Comparison of ENCODE assay signal across 20 cellular contexts in the genomic region with DNA sequence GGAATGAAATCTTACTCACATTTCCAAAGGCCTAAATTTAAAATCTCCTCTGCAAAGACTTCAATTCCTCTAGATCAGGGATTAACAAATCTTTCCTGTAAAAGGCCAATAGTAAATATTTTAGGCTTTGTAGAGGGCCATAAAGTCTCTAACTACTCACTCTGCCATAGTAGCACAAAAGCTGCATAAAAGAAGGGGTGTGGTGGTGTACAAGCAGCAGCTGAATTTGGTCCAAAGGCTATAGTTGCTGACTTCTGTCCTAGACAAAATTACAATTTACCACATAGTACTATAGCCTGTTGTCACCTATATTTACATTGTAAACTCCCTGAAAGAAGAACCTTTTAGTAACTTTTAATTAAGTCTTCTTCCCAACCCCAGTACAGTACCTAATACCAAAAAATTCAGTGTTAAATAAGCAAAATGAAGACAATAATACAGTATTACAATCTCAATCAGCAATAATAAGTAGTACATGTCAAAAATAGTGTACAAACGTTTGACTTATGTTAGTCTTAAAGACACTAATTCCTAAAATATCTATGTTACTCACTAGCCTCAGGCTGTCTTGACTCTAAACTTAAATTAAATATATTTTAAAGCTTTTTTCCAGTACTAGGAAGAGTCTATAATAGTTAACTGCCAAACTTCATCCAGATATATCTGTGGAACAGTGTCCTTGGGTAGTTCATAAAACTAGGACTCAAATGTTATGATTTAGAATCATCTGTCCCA.
"Had no signal": no experiment of that assay in that cellular context is flagged by ENCODE, and none has a peak within 500 bp of the region (broad histone marks: within the 10 kb centered on the region; RNA-seq: fewer than 3 reads in every experiment).

No MANE protein-coding gene starts in this region.

- FAIRE-seq: astrocyte had no signal

- H3K27ac ChIP-seq: hepatocyte, left ventricle myocardium inferior, sigmoid colon, upper lobe of right lung had no signal

- H3K4me1 ChIP-seq: upper lobe of right lung had no signal

- H2AFZ ChIP-seq: hepatocyte had no signal

- ATAC-seq: activated CD8-positive, alpha-beta T cell treated with anti-CD3 and anti-CD28 coated beads, Interleukin-2, amount 10 ng/mL, durations not matched to agents 7 days and 5 days; natural killer cell; upper lobe of right lung had no signal

- H3K9me3 ChIP-seq: left ventricle myocardium inferior, sigmoid colon, upper lobe of right lung had no signal

- H3K4me3 ChIP-seq: hepatocyte, left ventricle myocardium inferior, sigmoid colon, upper lobe of right lung had no signal

- H3K4me2 ChIP-seq: hepatocyte had no signal

- H3K27me3 ChIP-seq: hepatocyte, sigmoid colon, upper lobe of right lung had no signal

- DNase-seq: activated CD4-positive, alpha-beta T cell treated with anti-CD3 and anti-CD28 coated beads for 1 hour; activated CD4-positive, alpha-beta T cell treated with anti-CD3 and anti-CD28 coated beads, Interleukin-2, amount 50 U/mL, for 1 hour; activated CD8-positive, alpha-beta T cell treated with anti-CD3 and anti-CD28 coated beads, Interleukin-2, amount 10 ng/mL, durations not matched to agents 7 days and 5 days; activated gamma-delta T cell treated with Interleukin-2 at 50 U/mL for 16 hours; cerebellar nuclear complex; effector CD8-positive, alpha-beta T cell; foreskin melanocyte; glutamatergic neuron; kidney glomerular epithelial cell; left ventricle myocardium inferior; natural killer cell; retina; sigmoid colon; stimulated activated CD4-positive, alpha-beta T cell treated with anti-CD3 and anti-CD28 coated beads, Interleukin-4, amount 100 ng/mL, for 24 hours; stimulated activated naive CD4-positive, alpha-beta T cell treated with Interleukin-2 at 50 U/mL for 16 hours; T-helper 1 cell; T-helper 9 cell; upper lobe of right lung had no signal
